In the genomic region with DNA sequence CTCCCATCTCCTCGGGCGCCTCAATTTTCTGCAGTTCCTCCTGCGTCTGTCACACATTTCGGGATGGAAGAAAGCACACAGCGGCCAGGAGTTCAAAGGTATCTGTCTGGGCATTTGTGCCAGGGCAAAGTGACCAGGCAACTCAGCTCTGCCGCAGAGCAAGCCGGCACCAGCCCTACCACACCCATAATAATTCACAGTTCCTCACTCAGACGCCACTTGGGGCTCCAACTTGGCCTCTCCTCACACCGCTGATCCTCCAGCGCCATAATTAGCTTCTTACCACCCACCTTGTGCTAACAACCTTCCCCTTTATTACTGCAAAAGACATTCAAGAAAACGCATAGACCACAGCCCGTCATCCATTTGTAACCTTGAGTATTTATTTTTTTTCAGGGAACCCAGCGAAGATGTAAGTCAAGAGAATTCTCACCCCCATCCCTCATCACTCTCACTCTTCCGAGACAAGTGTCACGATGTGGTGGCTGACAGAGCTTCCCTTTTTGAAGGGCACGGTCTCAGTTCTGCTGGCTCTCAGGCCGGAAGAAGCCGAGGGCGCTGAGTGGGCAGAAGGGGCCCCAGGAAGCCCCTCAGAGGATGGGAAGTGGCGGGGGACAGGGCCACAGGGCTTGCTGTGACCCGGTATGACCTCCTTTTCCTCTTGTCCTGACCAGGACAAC, we compare ENCODE assay signal across 10 cellular contexts. TPM values are rescaled to one million over a fixed set of nuclear protein-coding genes. Genes with fewer than 3 reads are reported as not detected.
DNase-seq lines count a peak whose midpoint lies in the region; ATAC-seq, FAIRE-seq and TF ChIP-seq lines count a peak whose summit lies in the region.
"Had no signal": no experiment of that assay in that cellular context is flagged by ENCODE, and none has a peak within 500 bp of the region (broad histone marks: within the 10 kb centered on the region; RNA-seq: fewer than 3 reads in every experiment).

No MANE protein-coding gene starts in this region.

- H3K27me3 ChIP-seq in K562 (ENCODE audit: control insufficient read depth in 2 of 2, insufficient read depth in 2 of 2, low read length in 2 of 2) (peaks cover 0 to 7% of the 10 kb centered on the region in 2 experiments; a peak in 3 of 5 replicates), osteoblast (ENCODE audit: insufficient read depth, low read length) (no peaks in the 10 kb centered on the region)

- no peak overlapping the region for H3K27ac Mint-ChIP-seq in glutamatergic neuron (ENCODE audit: unreplicated experiment)

- H3K27ac ChIP-seq in K562 (ENCODE audit: extremely low read depth, low read depth, low read length) (no peak overlapping the region), osteoblast (ENCODE audit: low read depth, low read length) (peak overlapping the region; percentile 57)
- H3K27ac ChIP-seq: KMS-11 had no signal

- H3K9me3 Mint-ChIP-seq in glutamatergic neuron (ENCODE audit: unreplicated experiment): peaks cover 21% of the 10 kb centered on the region

- H2AFZ ChIP-seq in K562 (ENCODE audit: low read depth, low read length): no peak overlapping the region
- H2AFZ ChIP-seq in osteoblast (ENCODE audit: low read length): peak overlapping the region; percentile 70

- H3K9me1 ChIP-seq in K562 (ENCODE audit: control insufficient read depth, insufficient read depth, low read length): no peaks in the 10 kb centered on the region

- H3K4me2 ChIP-seq in K562 (ENCODE audit: insufficient read depth, low read length) (no peak overlapping the region), osteoblast (ENCODE audit: insufficient read depth, low read length) (no peak overlapping the region)
- H3K4me2 ChIP-seq: KMS-11 had no signal

- peaks cover 25% of the 10 kb centered on the region for H3K36me3 Mint-ChIP-seq in glutamatergic neuron (ENCODE audit: unreplicated experiment)

- in situ Hi-C loops in K562 (cut with MboI): no loop called here

- H3K4me3 ChIP-seq in K562 (no peak overlapping the region), osteoblast (ENCODE audit: insufficient read depth, low read length) (no peak overlapping the region)

- FAIRE-seq in K562 (lab: Jason Lieb, UNC): no peak

- no peak overlapping the region for H3K9ac ChIP-seq in K562 (ENCODE audit: insufficient read depth in 1 of 2, low read depth in 2 of 2, low read length in 2 of 2)
- H3K9ac ChIP-seq: KMS-11 had no signal

- no peak for TF ChIP-seq POLR2A in K562 (conservative IDR thresholded peaks at IDR 0.05)

- no peaks in the 10 kb centered on the region for H3K36me3 ChIP-seq in K562 (ENCODE audit: control insufficient read depth, insufficient read depth, low read length)
- no peaks in the 10 kb centered on the region for H3K36me3 ChIP-seq in osteoblast (ENCODE audit: insufficient read depth, low read length)

- TF ChIP-seq RAD21 in K562 (CRISPR knock-in tag; conservative IDR thresholded peaks at IDR 0.05 in 1 of 2, IDR thresholded peaks at IDR 0.05 in 1 of 2): no peak

- ATAC-seq in GM18868 (IDR thresholded peaks at IDR 0.05; ENCODE audit: unreplicated experiment) (peak; percentile 83), HG03139 (IDR thresholded peaks at IDR 0.05; ENCODE audit: unreplicated experiment) (peak; percentile 47), K562 (no peak)

- WGBS in K562 (ENCODE audit: insufficient coverage, low coverage, missing lambda C conversion rate): 43% methylated on average over 21 of the region's 21 CpGs

- H3K79me2 ChIP-seq in K562 (ENCODE audit: control insufficient read depth, insufficient read depth, low read length) (no peaks in the 10 kb centered on the region), osteoblast (ENCODE audit: insufficient read depth, low read length) (no peaks in the 10 kb centered on the region)

- intact Hi-C loops in K562 (cut with micrococcal nuclease): no loop called here

- CTCF ChIA-PET in K562 (lab: Yijun Ruan, JAX; ENCODE audit: low intra/inter-chr PET ratio): no interaction called here

- H3K27me3 Mint-ChIP-seq in glutamatergic neuron (ENCODE audit: unreplicated experiment): peaks cover 10% of the 10 kb centered on the region

- H3K4me1 ChIP-seq in K562 (replicated peaks in 1 of 2; ENCODE audit: control insufficient read depth in 2 of 2, insufficient read depth in 2 of 2, low read length in 2 of 2) (peaks cover 14 to 16% of the 10 kb centered on the region in 2 experiments; a peak in 4 of 5 replicates), osteoblast (ENCODE audit: insufficient read depth, low read length) (peaks cover 24% of the 10 kb centered on the region)

- H3K9me3 ChIP-seq in K562 (replicated peaks; ENCODE audit: control insufficient read depth, insufficient read depth, low read depth, low read length): 0 out of 2 replicates have a peak, but pooled peaks cover 3% of the 10 kb centered on the region
- no peaks in the 10 kb centered on the region for H3K9me3 ChIP-seq in osteoblast (ENCODE audit: low read depth, low read length)

- DNase-seq in K562 (ENCODE audit: extremely low read depth in 1 of 4, low spot score in 3 of 4) (no peak), osteoblast (ENCODE audit: insufficient read length, low spot score, missing footprints) (peak; percentile 57), foreskin melanocyte (no peak), glutamatergic neuron (no peak), KG1 (lab: John Stamatoyannopoulos, UW) (no peak), HT-29 (ENCODE audit: low spot score) (no peak)
- DNase-seq: NCI-H524 treated with DMSO at 0.1 percent for 48 hours had no signal

- peaks cover 18% of the 10 kb centered on the region for H3K4me1 Mint-ChIP-seq in glutamatergic neuron (ENCODE audit: low read depth, unreplicated experiment)

- TF ChIP-seq CTCF in K562 (IDR thresholded peaks at IDR 0.05 in 2 of 3, conservative IDR thresholded peaks at IDR 0.05 in 1 of 3; ENCODE audit: insufficient read depth in 2 of 3, low read depth in 1 of 3, low read length in 3 of 3) (no peak), osteoblast (IDR thresholded peaks at IDR 0.05; ENCODE audit: extremely low read depth, low read depth, low read length) (no peak), glutamatergic neuron (IDR thresholded peaks at IDR 0.05; ENCODE audit: partially characterized antibody, unreplicated experiment) (no peak)

- H4K20me1 ChIP-seq in K562 (replicated peaks; ENCODE audit: control insufficient read depth, insufficient read depth, low read length) (no peaks in the 10 kb centered on the region; the same call in 1 of the 2 replicates), osteoblast (ENCODE audit: insufficient read depth, low read length) (no peaks in the 10 kb centered on the region)

- POLR2A ChIA-PET in K562 (lab: Yijun Ruan, JAX): interaction anchor here (0.6 to 1.8 kb wide), 3 partner anchors 11 to 51 kb away, joined by 3 to 6 read pairs (median 3); no protein-coding TSS in a partner anchor

- no TSS peak for BruUV-seq in K562 (replicated peaks; lab: Mats Ljungman, UMichigan)

- no peak for TF ChIP-seq EP300 in K562 (IDR thresholded peaks at IDR 0.05; ENCODE audit: low read length)

- no peak overlapping the region for H3K4me3 Mint-ChIP-seq in glutamatergic neuron (ENCODE audit: unreplicated experiment)

TF ChIP-seq in K562, 482 proteins besides CTCF, POLR2A, EP300 and RAD21:
- no peak for TF ChIP-seq POLR2B (IDR thresholded peaks at IDR 0.05; ENCODE audit: low read depth, partially characterized antibody)
- peak; percentile 44; the same call in 1 of the 2 replicates for TF ChIP-seq ZBTB33 (CRISPR knock-in tag; IDR thresholded peaks at IDR 0.05)
TF ChIP-seq in K562: peak in this region for 1.

RNA-seq across cellular contexts. Expression of gene NCOR2, which starts 25.2 kb away (rescaled TPM):
- 66.7 and 165 TPM in 2 replicates for total RNA-seq in K562 (2011; cell fraction: chromatin; rRNA removed; ENCODE audit: low replicate concordance)
- total RNA-seq in K562 (2011; cell fraction: nucleolus; rRNA removed): 51.9 and 54.2 TPM in 2 replicates
- 57.6 and 83.1 TPM in 2 replicates for total RNA-seq in K562 (2011; cell fraction: nucleoplasm; rRNA removed)
- total RNA-seq in K562 (2014; rRNA removed): 18.2 and 22.3 TPM in 2 replicates
- 2.8 and 4.1 TPM in 2 replicates for total RNA-seq in K562 (2014; rRNA removed; fragmentation: Illumina TruSeq; extraction: Trizol)
- 8.1 and 8.4 TPM in 2 replicates for total RNA-seq in K562 (2015; rRNA removed; fragmentation: Illumina TruSeq; extraction: Trizol)
- 124 and 126 TPM in 2 replicates for total RNA-seq in K562 (2021)
- 3.1 and 4.2 TPM in 2 replicates for polyA plus RNA-seq in K562 (2011; rRNA removed)
- polyA plus RNA-seq in K562 (2011; cell fraction: cytosol; rRNA removed): 4.1 and 9.7 TPM in 2 replicates
- polyA plus RNA-seq in K562 (2011; cell fraction: nucleus; rRNA removed): 20.4 and 29.6 TPM in 2 replicates
- 56.5 and 65.0 TPM in 2 replicates for polyA plus RNA-seq in K562 (2012)
- 22.6 and 36.3 TPM in 2 replicates for polyA plus RNA-seq in K562 (2014; fragmentation: Illumina TruSeq; extraction: Trizol)
- polyA plus RNA-seq in K562 (2014; fragmentation: Nextera tagmentation; extraction: Ambion mirVana): under 1 TPM; 0.18 to 0.20 TPM
- 24.9 and 29.2 TPM in 2 replicates for polyA plus RNA-seq in K562 (2014; rRNA removed)
- 7.3 and 9.9 TPM in 2 replicates for polyA minus RNA-seq in K562 (2011; rRNA and poly(A)+ RNA removed)
- 27.1 and 60.8 TPM in 2 replicates for polyA minus RNA-seq in K562 (2011; cell fraction: cytosol; rRNA and poly(A)+ RNA removed)
- 18.8 and 19.2 TPM in 2 replicates for polyA minus RNA-seq in K562 (2011; cell fraction: nucleus; rRNA and poly(A)+ RNA removed)
- total RNA-seq in osteoblast: 45.2 and 47.1 TPM in 2 replicates
- total RNA-seq in glutamatergic neuron (ENCODE audit: unreplicated experiment): 360 TPM
- 93.6 and 114 TPM in 2 replicates for total RNA-seq in HT-29 (2014; rRNA removed; shearing (Covaris generic))
